28 cellular contexts compared by ENCODE assay signal in the genomic region with DNA sequence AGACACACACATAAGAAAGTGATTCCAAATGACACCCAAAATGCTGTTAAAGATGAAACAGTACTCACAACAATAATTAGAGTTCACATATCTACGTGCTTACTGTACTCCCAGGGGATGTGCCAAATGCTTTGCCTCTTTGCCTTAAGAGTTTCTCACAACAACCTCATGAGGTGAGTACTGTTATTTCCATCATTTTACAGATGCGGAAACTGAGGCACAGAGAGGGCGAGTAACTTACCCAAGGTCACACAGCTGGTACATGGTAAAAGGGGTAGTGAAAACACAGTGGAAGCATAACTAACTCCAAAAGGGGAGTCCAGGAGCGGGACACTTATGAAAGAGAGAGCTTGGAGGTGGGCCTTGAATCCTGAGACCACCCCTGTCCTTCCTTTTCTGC.
"Had no signal": no experiment of that assay in that cellular context is flagged by ENCODE, and none has a peak within 500 bp of the region (broad histone marks: within the 10 kb centered on the region; RNA-seq: fewer than 3 reads in every experiment).

No MANE protein-coding gene starts in this region.

- DNase-seq: activated B cell treated with CpG ODN at 0.5 μM for 24 hours; activated CD4-positive, alpha-beta T cell treated with anti-CD3 and anti-CD28 coated beads for 48 hours; activated CD4-positive, alpha-beta T cell treated with anti-CD3 and anti-CD28 coated beads, Interleukin-2, amount 50 U/mL, for 1 hour; activated CD4-positive, alpha-beta T cell treated with anti-CD3 and anti-CD28 coated beads, Interleukin-2, amount 50 U/mL, for 48 hours; activated CD8-positive, alpha-beta memory T cell treated with anti-CD3 and anti-CD28 coated beads for 24 hours; activated CD8-positive, alpha-beta T cell treated with anti-CD3 and anti-CD28 coated beads for 36 hours; activated effector memory CD4-positive, alpha-beta T cell treated with anti-CD3 and anti-CD28 coated beads, Interleukin-2, amount 50 U/mL, for 16 hours; activated naive CD4-positive, alpha-beta T cell treated with anti-CD3 and anti-CD28 coated beads for 36 hours; activated naive CD8-positive, alpha-beta T cell treated with anti-CD3 and anti-CD28 coated beads for 36 hours; activated naive CD8-positive, alpha-beta T cell treated with anti-CD3 and anti-CD28 coated beads, Interleukin-2, amount 50 U/mL, for 24 hours; activated T-cell treated with anti-CD3 and anti-CD28 coated beads, Interleukin-2, amount 50 U/mL, for 48 hours; adrenal gland; amygdala; aorta; body of pancreas; caudate nucleus; cortex of kidney; dermis blood vessel endothelial cell; effector CD4-positive, alpha-beta T cell; effector memory CD8-positive, alpha-beta T cell; erythroblast; foreskin keratinocyte; gastrocnemius medialis; glutamatergic neuron; heart right ventricle; T1000; WERI-Rb-1 had no signal

- ATAC-seq: activated CD4-positive, CD25-positive, alpha-beta regulatory T cell treated with anti-CD3 and anti-CD28 coated beads, Interleukin-2, amount 50 U/mL, for 24 hours; activated CD8-positive, alpha-beta T cell treated with anti-CD3 and anti-CD28 coated beads for 36 hours; activated naive CD8-positive, alpha-beta T cell treated with anti-CD3 and anti-CD28 coated beads, Interleukin-2, amount 50 U/mL, for 24 hours; body of pancreas; effector memory CD8-positive, alpha-beta T cell; foreskin keratinocyte; gastrocnemius medialis; heart right ventricle had no signal
